Comparison of ENCODE assay signal across 13 cellular contexts in the genomic region with DNA sequence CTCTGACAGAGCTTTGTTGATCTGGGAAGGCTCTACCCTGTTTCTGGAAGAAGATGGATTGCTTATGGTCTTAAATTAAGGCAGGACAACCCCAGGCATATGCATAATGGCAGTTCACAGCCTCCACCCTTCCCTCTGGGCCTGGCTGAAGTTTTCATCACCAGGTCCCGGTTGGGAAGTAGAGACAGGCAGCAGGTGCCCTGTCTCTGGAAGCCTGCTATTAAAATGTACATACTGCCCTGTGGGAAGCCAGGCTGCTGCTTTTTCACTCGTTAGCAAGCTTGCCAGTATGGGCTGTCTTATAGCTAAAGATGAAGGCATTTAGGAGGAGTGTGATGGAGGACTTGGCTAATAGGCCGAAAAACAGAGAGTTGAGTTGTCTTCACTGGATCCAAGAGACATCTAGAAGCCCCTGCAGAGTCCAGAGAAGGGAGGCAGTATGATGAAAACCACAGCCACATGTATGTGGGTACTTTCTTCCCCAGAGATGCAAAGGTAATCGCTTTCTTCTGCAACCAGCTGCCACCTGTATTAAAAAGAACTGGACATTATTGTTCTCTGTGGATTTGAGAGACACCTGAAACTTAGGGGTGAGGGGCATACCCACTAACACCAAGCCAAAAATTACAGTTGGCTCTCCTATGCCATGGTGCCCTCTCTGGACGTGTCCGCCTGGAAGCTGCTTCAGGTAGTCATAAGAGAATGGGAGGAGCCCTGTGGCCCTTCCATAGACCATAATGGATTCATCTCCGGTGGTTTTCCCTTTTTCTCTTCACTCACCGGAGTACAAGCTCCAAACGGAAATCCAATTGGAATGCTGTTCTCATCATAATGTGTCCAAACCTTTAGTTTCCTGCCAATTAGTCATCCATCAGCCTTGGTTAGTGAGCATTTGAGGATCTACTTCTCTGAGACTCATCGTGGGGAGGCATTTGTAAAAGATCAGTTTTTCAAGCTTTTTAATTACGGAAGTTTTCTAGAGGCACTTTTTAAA. TPM values are rescaled to one million over a fixed set of nuclear protein-coding genes. Genes with fewer than 3 reads are reported as not detected.
DNase-seq lines count a peak whose midpoint lies in the region; ATAC-seq, FAIRE-seq and TF ChIP-seq lines count a peak whose summit lies in the region.
"Had no signal": no experiment of that assay in that cellular context is flagged by ENCODE, and none has a peak within 500 bp of the region (broad histone marks: within the 10 kb centered on the region; RNA-seq: fewer than 3 reads in every experiment).

No MANE protein-coding gene starts in this region.

- peaks cover 11% of the 10 kb centered on the region for H3K4me1 Mint-ChIP-seq in stimulated activated effector memory CD8-positive, alpha-beta T cell treated with anti-CD3 and anti-CD28 coated beads, Interleukin-12 subunit alpha, Interleukin-12 subunit beta, amount 100 ng/mL, for 72 hours
- no peaks in the 10 kb centered on the region for H3K4me1 Mint-ChIP-seq in stimulated activated naive CD8-positive, alpha-beta T cell treated with anti-CD3 and anti-CD28 coated beads, Interleukin-15, amount 100 ng/mL, for 72 hours
- H3K4me1 Mint-ChIP-seq: nephron; stimulated activated memory B cell treated with anti-CD40 and anti-IgM and Interleukin-4, amounts not matched to agents 10 μg/mL and 1 μg/mL and 100 μg/mL, for 72 hours had no signal

- H3K14ac ChIP-seq in IMR-90 (replicated peaks; ENCODE audit: low read depth, low read length) (no peak overlapping the region), mesenchymal stem cell (ENCODE audit: low read length in 2 of 2) (no peak overlapping the region)

- H2AFZ ChIP-seq in IMR-90 (replicated peaks; ENCODE audit: low read length, poor library complexity) (no peak overlapping the region), mesenchymal stem cell (ENCODE audit: low read depth, low read length) (no peak overlapping the region)

- peaks cover 72% of the 10 kb centered on the region for H3K36me3 Mint-ChIP-seq in stimulated activated effector memory CD8-positive, alpha-beta T cell treated with anti-CD3 and anti-CD28 coated beads, Interleukin-12 subunit alpha, Interleukin-12 subunit beta, amount 100 ng/mL, for 72 hours

- H3K4me1 ChIP-seq in IMR-90 (ENCODE audit: control insufficient read depth, insufficient read depth, low read length) (peaks cover 7% of the 10 kb centered on the region), mesenchymal stem cell (ENCODE audit: control insufficient read depth, insufficient read depth, low read depth, low read length) (peaks cover 8% of the 10 kb centered on the region)
- H3K4me1 ChIP-seq: BLaER1 had no signal

- intact Hi-C loops in IMR-90 (cut with micrococcal nuclease): loop anchor here (5.0 kb wide), 1 partner anchor 41 kb away; no protein-coding TSS in a partner anchor

- no peak overlapping the region for H4K8ac ChIP-seq in IMR-90 (ENCODE audit: low read depth in 2 of 2, low read length in 2 of 2)
- no peak overlapping the region for H4K8ac ChIP-seq in mesenchymal stem cell (ENCODE audit: low read length)

- H3K9me1 ChIP-seq in IMR-90 (ENCODE audit: insufficient read depth, low read length): peaks cover 19% of the 10 kb centered on the region

- H3K27ac ChIP-seq in IMR-90 (ENCODE audit: insufficient read depth, low read length): no peak overlapping the region
- no peak overlapping the region for H3K27ac ChIP-seq in mesenchymal stem cell (ENCODE audit: low read length, poor library complexity, severe bottlenecking)
- H3K27ac ChIP-seq: BLaER1 had no signal

- in situ Hi-C loops in IMR-90 (cut with MboI; ENCODE audit: low sequenced_read_pairs): no loop called here

- H3K9me3 ChIP-seq in IMR-90 (ENCODE audit: control insufficient read depth, insufficient read depth, low read length) (no peaks in the 10 kb centered on the region), mesenchymal stem cell (ENCODE audit: control insufficient read depth, low read length) (no peaks in the 10 kb centered on the region)
- H3K9me3 ChIP-seq: BLaER1 had no signal

- TF ChIP-seq CTCF in AG10803 (conservative IDR thresholded peaks at IDR 0.05; ENCODE audit: low read length) (no peak), IMR-90 (conservative IDR thresholded peaks at IDR 0.05; ENCODE audit: low read depth, low read length) (no peak), bronchial epithelial cell (IDR thresholded peaks at IDR 0.05; ENCODE audit: insufficient read depth, low read length, severe bottlenecking) (no peak)

- H3K4ac ChIP-seq in IMR-90 (ENCODE audit: low read depth, low read length) (0 out of 2 replicates have a peak overlapping the region, but pooled peaks have one; percentile 30), mesenchymal stem cell (ENCODE audit: low read depth in 1 of 2, low read length in 2 of 2) (no peak overlapping the region)

- H2BK12ac ChIP-seq in mesenchymal stem cell (ENCODE audit: low read length in 2 of 2): no peak overlapping the region

- H3K36me3 ChIP-seq in IMR-90 (ENCODE audit: control insufficient read depth, insufficient read depth, low read length): peaks cover 17% of the 10 kb centered on the region
- H3K36me3 ChIP-seq in bronchial epithelial cell (ENCODE audit: control insufficient read depth, insufficient read depth, low read length): no peaks in the 10 kb centered on the region
- H3K36me3 ChIP-seq in mesenchymal stem cell (ENCODE audit: control insufficient read depth in 1 of 2, insufficient read depth in 2 of 2, low read depth in 1 of 2, low read length in 2 of 2): peaks cover 4 to 83% of the 10 kb centered on the region in 2 experiments

- no peak overlapping the region for H3K23ac ChIP-seq in IMR-90 (ENCODE audit: low read depth, low read length)
- no peak overlapping the region for H3K23ac ChIP-seq in mesenchymal stem cell (ENCODE audit: low read length in 2 of 2)

- no peak overlapping the region for H3K56ac ChIP-seq in IMR-90 (ENCODE audit: extremely low read depth, insufficient read depth, low read length)

- POLR2A ChIA-PET in IMR-90 (lab: Charles Lee; ENCODE audit: unreplicated experiment): interaction anchor here (0.7 kb wide), 1 partner anchor 20 kb away, joined by 7 read pairs; no protein-coding TSS in a partner anchor

- H2BK120ac ChIP-seq in IMR-90 (ENCODE audit: low read depth, low read length) (no peak overlapping the region), mesenchymal stem cell (ENCODE audit: low read depth, low read length) (no peak overlapping the region)

- H3K27me3 Mint-ChIP-seq in stimulated activated naive CD8-positive, alpha-beta T cell treated with anti-CD3 and anti-CD28 coated beads, Interleukin-15, amount 100 ng/mL, for 72 hours: no peaks in the 10 kb centered on the region
- H3K27me3 Mint-ChIP-seq: activated CD4-positive, alpha-beta T cell treated with anti-CD3 and anti-CD28 coated beads, Interleukin-2, amount 10 ng/mL, durations not matched to agents 7 days and 5 days; stimulated activated memory B cell treated with anti-CD40 and anti-IgM and Interleukin-4, amounts not matched to agents 10 μg/mL and 1 μg/mL and 100 μg/mL, for 72 hours had no signal

- no peaks in the 10 kb centered on the region for H3K27me3 ChIP-seq in IMR-90 (ENCODE audit: control insufficient read depth, insufficient read depth, low read length)
- H3K27me3 ChIP-seq in bronchial epithelial cell (ENCODE audit: control insufficient read depth, insufficient read depth, low read length): no peaks in the 10 kb centered on the region
- H3K27me3 ChIP-seq in mesenchymal stem cell (ENCODE audit: control insufficient read depth in 1 of 2, insufficient read depth in 1 of 2, low read length in 2 of 2): no peaks in the 10 kb centered on the region
- H3K27me3 ChIP-seq: BLaER1 had no signal

- H3K18ac ChIP-seq in IMR-90 (ENCODE audit: low read depth, low read length) (no peak overlapping the region), mesenchymal stem cell (ENCODE audit: low read depth in 1 of 2, low read length in 2 of 2) (no peak overlapping the region)

- H2BK15ac ChIP-seq in IMR-90 (ENCODE audit: low read depth, low read length) (no peak overlapping the region), mesenchymal stem cell (ENCODE audit: low read depth, poor library complexity, severe bottlenecking) (no peak overlapping the region)

- H2BK5ac ChIP-seq in IMR-90 (ENCODE audit: low read depth, low read length, poor library complexity, severe bottlenecking): no peak overlapping the region
- no peak overlapping the region for H2BK5ac ChIP-seq in mesenchymal stem cell (ENCODE audit: low read depth, low read length, poor library complexity, severe bottlenecking)

- ATAC-seq in IMR-90 (ENCODE audit: low read depth): no peak
- ATAC-seq in stimulated activated effector memory CD8-positive, alpha-beta T cell treated with anti-CD3 and anti-CD28 coated beads, Interleukin-12 subunit alpha, Interleukin-12 subunit beta, amount 100 ng/mL, for 72 hours: no peak
- no peak for ATAC-seq in stimulated activated naive CD8-positive, alpha-beta T cell treated with anti-CD3 and anti-CD28 coated beads, Interleukin-15, amount 100 ng/mL, for 72 hours
- ATAC-seq: stimulated activated memory B cell treated with anti-CD40 and anti-IgM and Interleukin-4, amounts not matched to agents 10 μg/mL and 1 μg/mL and 100 μg/mL, for 72 hours had no signal

- H3K9me3 Mint-ChIP-seq in stimulated activated effector memory CD8-positive, alpha-beta T cell treated with anti-CD3 and anti-CD28 coated beads, Interleukin-12 subunit alpha, Interleukin-12 subunit beta, amount 100 ng/mL, for 72 hours: no peaks in the 10 kb centered on the region
- H3K9me3 Mint-ChIP-seq in stimulated activated naive CD8-positive, alpha-beta T cell treated with anti-CD3 and anti-CD28 coated beads, Interleukin-15, amount 100 ng/mL, for 72 hours: no peaks in the 10 kb centered on the region
- H3K9me3 Mint-ChIP-seq: activated CD4-positive, alpha-beta T cell treated with anti-CD3 and anti-CD28 coated beads, Interleukin-2, amount 10 ng/mL, durations not matched to agents 7 days and 5 days; nephron; stimulated activated memory B cell treated with anti-CD40 and anti-IgM and Interleukin-4, amounts not matched to agents 10 μg/mL and 1 μg/mL and 100 μg/mL, for 72 hours had no signal

- H4K5ac ChIP-seq in IMR-90 (ENCODE audit: low read depth, low read length): no peak overlapping the region

- H3K4me2 ChIP-seq in IMR-90 (ENCODE audit: low read depth, low read length): no peak overlapping the region
- no peak overlapping the region for H3K4me2 ChIP-seq in mesenchymal stem cell (ENCODE audit: low read length, poor library complexity, severe bottlenecking)
- H3K4me2 ChIP-seq: BLaER1 had no signal

- 100% methylated on average over 1 of the region's 11 CpGs; no CpG with 5 or more reads in 1 of the 2 experiments for WGBS in IMR-90 (ENCODE audit: extremely low coverage in 2 of 2, insufficient read length in 1 of 2), 2 experiments
- 81% methylated on average over 10 of the region's 11 CpGs for WGBS in mesenchymal stem cell

- H2AK9ac ChIP-seq in IMR-90 (replicated peaks; ENCODE audit: low read depth, low read length, poor library complexity): peak overlapping the region; percentile 66

- TF ChIP-seq RAD21 in IMR-90 (IDR thresholded peaks at IDR 0.05; ENCODE audit: low read length): no peak

- dilution Hi-C loops in IMR-90 (cut with HindIII; ENCODE audit: low sequenced_read_pairs, unreplicated experiment): no loop called here

- H3K27ac Mint-ChIP-seq in stimulated activated effector memory CD8-positive, alpha-beta T cell treated with anti-CD3 and anti-CD28 coated beads, Interleukin-12 subunit alpha, Interleukin-12 subunit beta, amount 100 ng/mL, for 72 hours: no peak overlapping the region
- H3K27ac Mint-ChIP-seq in stimulated activated naive CD8-positive, alpha-beta T cell treated with anti-CD3 and anti-CD28 coated beads, Interleukin-15, amount 100 ng/mL, for 72 hours: peak overlapping the region in 1 of 2 donors; percentile 59
- H3K27ac Mint-ChIP-seq: activated CD4-positive, alpha-beta T cell treated with anti-CD3 and anti-CD28 coated beads, Interleukin-2, amount 10 ng/mL, durations not matched to agents 7 days and 5 days; nephron; stimulated activated memory B cell treated with anti-CD40 and anti-IgM and Interleukin-4, amounts not matched to agents 10 μg/mL and 1 μg/mL and 100 μg/mL, for 72 hours had no signal

- CTCF ChIA-PET in IMR-90 (lab: Yijun Ruan, JAX): interaction anchor here (1.9 kb wide), 1 partner anchor 15 kb away, joined by 5 read pairs; no protein-coding TSS in a partner anchor

- no peak overlapping the region for H3K4me3 Mint-ChIP-seq in stimulated activated effector memory CD8-positive, alpha-beta T cell treated with anti-CD3 and anti-CD28 coated beads, Interleukin-12 subunit alpha, Interleukin-12 subunit beta, amount 100 ng/mL, for 72 hours
- H3K4me3 Mint-ChIP-seq in stimulated activated naive CD8-positive, alpha-beta T cell treated with anti-CD3 and anti-CD28 coated beads, Interleukin-15, amount 100 ng/mL, for 72 hours: no peak overlapping the region
- H3K4me3 Mint-ChIP-seq: activated CD4-positive, alpha-beta T cell treated with anti-CD3 and anti-CD28 coated beads, Interleukin-2, amount 10 ng/mL, durations not matched to agents 7 days and 5 days; nephron; stimulated activated memory B cell treated with anti-CD40 and anti-IgM and Interleukin-4, amounts not matched to agents 10 μg/mL and 1 μg/mL and 100 μg/mL, for 72 hours had no signal

- peaks cover 16 to 57% of the 10 kb centered on the region in 2 experiments for H3K79me1 ChIP-seq in IMR-90 (ENCODE audit: low read depth in 1 of 2, low read length in 2 of 2)
- peaks cover 16% of the 10 kb centered on the region for H3K79me1 ChIP-seq in mesenchymal stem cell (replicated peaks; ENCODE audit: low read length, poor library complexity, severe bottlenecking)

- H4K20me1 ChIP-seq in IMR-90 (ENCODE audit: insufficient read depth, low read length): no peaks in the 10 kb centered on the region
- H4K20me1 ChIP-seq: BLaER1 had no signal

- peak overlapping the region; percentile 63; the same call in 1 of the 2 replicates for H2AK5ac ChIP-seq in IMR-90 (ENCODE audit: low read depth, low read length)
- H2AK5ac ChIP-seq in mesenchymal stem cell (ENCODE audit: low read length, severe bottlenecking): peak overlapping the region; percentile 67

- no peak for TF ChIP-seq POLR2A in IMR-90 (IDR thresholded peaks at IDR 0.05; ENCODE audit: low read depth, low read length)

- H4K91ac ChIP-seq in IMR-90 (ENCODE audit: insufficient read depth, low read depth, low read length): no peak overlapping the region
- no peak overlapping the region for H4K91ac ChIP-seq in mesenchymal stem cell (ENCODE audit: low read length)

- no TSS peak for BruUV-seq in IMR-90 (replicated peaks; lab: Mats Ljungman, UMichigan)

- DNase-seq in AG10803 (ENCODE audit: low read depth): peak; percentile 65
- DNase-seq in IMR-90: peak; percentile 65
- peak; percentile 96 for DNase-seq in bronchial epithelial cell (ENCODE audit: low read depth)
- no peak for DNase-seq in mesenchymal stem cell
- DNase-seq in NCI-H524 (lab: John Stamatoyannopoulos, UW): no peak
- DNase-seq in stimulated activated effector memory CD8-positive, alpha-beta T cell treated with anti-CD3 and anti-CD28 coated beads, Interleukin-12 subunit alpha, Interleukin-12 subunit beta, amount 100 ng/mL, for 72 hours (ENCODE audit: low spot score in 2 of 2): no peak
- no peak for DNase-seq in stimulated activated naive CD8-positive, alpha-beta T cell treated with anti-CD3 and anti-CD28 coated beads, Interleukin-15, amount 100 ng/mL, for 72 hours
- DNase-seq in activated naive CD4-positive, alpha-beta T cell (lab: John Stamatoyannopoulos, UW): no peak
- DNase-seq: activated CD4-positive, alpha-beta T cell treated with anti-CD3 and anti-CD28 coated beads, Interleukin-2, amount 10 ng/mL, durations not matched to agents 7 days and 5 days; NCI-H774 had no signal

- no peak overlapping the region for H3K9ac ChIP-seq in IMR-90 (ENCODE audit: low read depth, low read length)
- peak overlapping the region; percentile 8 for H3K9ac ChIP-seq in mesenchymal stem cell (ENCODE audit: low read length)
- H3K9ac ChIP-seq: BLaER1 had no signal

- FAIRE-seq in bronchial epithelial cell (lab: Jason Lieb, UNC): no peak

- H3K4me3 ChIP-seq in AG10803 (ENCODE audit: low read length): no peak overlapping the region
- no peak overlapping the region for H3K4me3 ChIP-seq in IMR-90 (ENCODE audit: insufficient read depth, low read depth, low read length)
- no peak overlapping the region for H3K4me3 ChIP-seq in bronchial epithelial cell (ENCODE audit: low read depth, low read length)
- H3K4me3 ChIP-seq in mesenchymal stem cell (ENCODE audit: insufficient read depth in 1 of 2, low read depth in 1 of 2, low read length in 2 of 2): no peak overlapping the region
- H3K4me3 ChIP-seq: BLaER1 had no signal

- no peak overlapping the region for H2BK20ac ChIP-seq in IMR-90 (ENCODE audit: low read depth, low read length)

RNA-seq across cellular contexts. Expression of a gene that starts 34.6 kb away (rescaled TPM):
- total RNA-seq in IMR-90 (2012; rRNA removed): 56.9 and 62.9 TPM in 2 replicates
- 29.4 and 31.2 TPM in 2 replicates for polyA plus RNA-seq in IMR-90 (2012; rRNA removed)
- 5.6 and 10.7 TPM in 2 replicates for polyA plus RNA-seq in IMR-90 (2012; cell fraction: cytosol; rRNA removed)
- polyA plus RNA-seq in IMR-90 (2012; cell fraction: nucleus; rRNA removed; ENCODE audit: low replicate concordance): 13.8 and 16.1 TPM in 2 replicates
- total RNA-seq in bronchial epithelial cell: 33.5 and 35.5 TPM in 2 replicates
- polyA plus RNA-seq in mesenchymal stem cell (2013, experiment 1 of 2): 12.5 TPM
- 12.4 TPM for polyA plus RNA-seq in mesenchymal stem cell (2013, experiment 2 of 2)

Comparison
In these comparisons a context has a peak if more than half of its experiments do, and no peak if none do; other contexts are left out.
1. DNase-seq: peak in AG10803 (single experiment), IMR-90 (single experiment) and bronchial epithelial cell (single experiment); none in mesenchymal stem cell (single experiment), NCI-H524 (0 of 2), stimulated activated effector memory CD8-positive, alpha-beta T cell treated with anti-CD3 and anti-CD28 coated beads, Interleukin-12 subunit alpha, Interleukin-12 subunit beta, amount 100 ng/mL, for 72 hours (0 of 2), stimulated activated naive CD8-positive, alpha-beta T cell treated with anti-CD3 and anti-CD28 coated beads, Interleukin-15, amount 100 ng/mL, for 72 hours (0 of 2) and activated naive CD4-positive, alpha-beta T cell (0 of 4).